10 cellular contexts compared by ENCODE assay signal in genomic region chr4:98656443-98656842, GRCh38. TPM values are rescaled to one million over a fixed set of nuclear protein-coding genes. Genes with fewer than 3 reads are reported as not detected.
DNase-seq lines count a peak whose midpoint lies in the region; ATAC-seq and TF ChIP-seq lines count a peak whose summit lies in the region.
"Had no signal": no experiment of that assay in that cellular context is flagged by ENCODE, and none has a peak within 500 bp of the region (broad histone marks: within the 10 kb centered on the region; RNA-seq: fewer than 3 reads in every experiment).

No MANE protein-coding gene starts in this region.

- no peak for TF ChIP-seq CTCF in left ventricle myocardium inferior (IDR thresholded peaks at IDR 0.05; ENCODE audit: borderline replicate concordance)
- no peak for TF ChIP-seq CTCF in right atrium auricular region (IDR thresholded peaks at IDR 0.05)
- TF ChIP-seq CTCF in mesothelial cell of epicardium (IDR thresholded peaks at IDR 0.05; ENCODE audit: unreplicated experiment): no peak
- TF ChIP-seq CTCF in vagina (IDR thresholded peaks at IDR 0.05): no peak

- no peaks in the 10 kb centered on the region for H3K9me3 ChIP-seq in left ventricle myocardium inferior (replicated peaks)
- H3K9me3 ChIP-seq in right atrium auricular region: no peaks in the 10 kb centered on the region
- no peaks in the 10 kb centered on the region for H3K9me3 ChIP-seq in vagina
- H3K9me3 ChIP-seq: stomach had no signal

- peak overlapping the region; percentile 74 for H3K4me3 ChIP-seq in left ventricle myocardium inferior
- H3K4me3 ChIP-seq in right atrium auricular region: no peak overlapping the region
- H3K4me3 ChIP-seq in vagina: peak overlapping the region; percentile 18 to 87

- H3K4me1 Mint-ChIP-seq in mesothelial cell of epicardium: peaks cover 24% of the 10 kb centered on the region

- intact Hi-C loops in left ventricle myocardium inferior (cut with micrococcal nuclease): no loop called here
- intact Hi-C loops in vagina (cut with DNase I): no loop called here

- H3K27ac ChIP-seq in left ventricle myocardium inferior (replicated peaks) (no peak overlapping the region), right atrium auricular region (no peak overlapping the region), vagina (no peak overlapping the region)
- H3K27ac ChIP-seq: stomach had no signal

- no peak overlapping the region for H3K27ac Mint-ChIP-seq in mesothelial cell of epicardium

- ATAC-seq in HG03196 (IDR thresholded peaks at IDR 0.05; ENCODE audit: unreplicated experiment): no peak
- ATAC-seq in GM21786 (IDR thresholded peaks at IDR 0.05; ENCODE audit: unreplicated experiment): no peak

- peaks cover 65% of the 10 kb centered on the region for H3K27me3 Mint-ChIP-seq in mesothelial cell of epicardium (ENCODE audit: low read depth)

- H3K4me1 ChIP-seq in left ventricle myocardium inferior (peaks cover 42% of the 10 kb centered on the region), right atrium auricular region (peaks cover 0 to 28% of the 10 kb centered on the region in 2 donors), vagina (peaks cover 51% of the 10 kb centered on the region)

- H3K27me3 ChIP-seq in left ventricle myocardium inferior (ENCODE audit: low read depth) (peaks cover 10% of the 10 kb centered on the region), right atrium auricular region (no peaks in the 10 kb centered on the region), vagina (no peaks in the 10 kb centered on the region)

- H3K36me3 ChIP-seq in left ventricle myocardium inferior: no peaks in the 10 kb centered on the region
- no peaks in the 10 kb centered on the region for H3K36me3 ChIP-seq in right atrium auricular region
- H3K36me3 ChIP-seq in vagina: no peaks in the 10 kb centered on the region
- H3K36me3 ChIP-seq: stomach had no signal

- H3K9me3 Mint-ChIP-seq in mesothelial cell of epicardium: peaks cover under 1% of the 10 kb centered on the region

- no peaks in the 10 kb centered on the region for H3K36me3 Mint-ChIP-seq in mesothelial cell of epicardium

- DNase-seq in left ventricle myocardium inferior (no peak), right atrium auricular region (ENCODE audit: low spot score) (no peak), astrocyte of the hippocampus (ENCODE audit: low read depth, low spot score) (peak; percentile 43), mesothelial cell of epicardium (ENCODE audit: low spot score in 2 of 2, unreplicated experiment in 2 of 2) (no peak), vagina (ENCODE audit: extremely low spot score in 2 of 2) (no peak), DMS153 treated with DMSO at 0.1 percent for 48 hours (lab: John Stamatoyannopoulos, UW; ENCODE audit: unreplicated experiment) (no peak)
- DNase-seq: NCI-H524, stomach had no signal

- no peak for TF ChIP-seq POLR2A in vagina (IDR thresholded peaks at IDR 0.05)

- peak overlapping the region; percentile 70 for H3K4me3 Mint-ChIP-seq in mesothelial cell of epicardium

RNA-seq across cellular contexts. Expression of gene TSPAN5, which starts 2.0 kb away (rescaled TPM):
- 1.7 TPM for total RNA-seq in left ventricle myocardium inferior
- 1 to 10 TPM; 1.8 to 5.7 TPM for total RNA-seq in right atrium auricular region
- total RNA-seq in mesothelial cell of epicardium: 12.7 to 14.7 TPM (median 13.8 TPM) in 3 replicates
- 15.5 TPM for total RNA-seq in vagina

Comparison
In these comparisons a context has a peak if more than half of its experiments do, and no peak if none do; other contexts are left out.
1. H3K4me3 ChIP-seq: peak in left ventricle myocardium inferior (single experiment) and vagina (2 of 2); none in right atrium auricular region (0 of 2).